ENCODE assay signal across 24 cellular contexts in the genomic region with DNA sequence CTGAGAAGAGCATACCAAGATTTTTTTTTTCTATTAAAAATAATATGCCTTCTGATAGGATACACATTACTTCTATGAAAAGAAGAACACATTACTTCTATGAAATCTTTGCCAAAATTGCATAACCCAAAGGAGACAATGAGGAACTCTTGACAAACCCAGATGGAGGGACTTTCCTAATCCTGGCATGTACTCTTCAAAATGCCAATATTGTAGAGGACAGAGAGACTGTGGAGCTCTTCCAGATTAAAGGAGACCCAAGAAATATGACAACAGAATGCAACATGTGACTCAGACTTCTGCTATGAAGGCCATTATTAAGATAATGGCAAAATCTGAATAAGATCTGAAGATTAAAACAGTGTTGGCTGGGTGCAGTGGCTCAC. TPM values are rescaled to one million over a fixed set of nuclear protein-coding genes. Genes with fewer than 3 reads are reported as not detected.
DNase-seq lines count a peak whose midpoint lies in the region; ATAC-seq and TF ChIP-seq lines count a peak whose summit lies in the region.
"Had no signal": no experiment of that assay in that cellular context is flagged by ENCODE, and none has a peak within 500 bp of the region (broad histone marks: within the 10 kb centered on the region; RNA-seq: fewer than 3 reads in every experiment).

No MANE protein-coding gene starts in this region.

- peak; percentile 27 for DNase-seq in AG20443 (ENCODE audit: low spot score)
- DNase-seq in MV-4-11 (lab: John Stamatoyannopoulos, UW): peak; percentile 83
- peak; percentile 28 for DNase-seq in choroid plexus epithelial cell (ENCODE audit: low read depth)
- DNase-seq in naive thymus-derived CD4-positive, alpha-beta T cell: no peak
- no peak for DNase-seq in stimulated activated CD8-positive, alpha-beta memory T cell treated with anti-CD3 and anti-CD28 coated beads, Interleukin-4, amount 100 ng/mL, for 48 hours
- no peak for DNase-seq in stimulated activated CD4-positive, alpha-beta T cell treated with anti-CD3 and anti-CD28 coated beads, Interleukin-4, amount 100 ng/mL, for 4 hours
- no peak for DNase-seq in NCI-H524 treated with DMSO at 0.1 percent for 48 hours (lab: John Stamatoyannopoulos, UW)
- DNase-seq: activated CD4-positive, alpha-beta T cell treated with anti-CD3 and anti-CD28 coated beads, Interleukin-2, amount 50 U/mL, for 4 hours; activated naive CD4-positive, alpha-beta T cell; amniotic stem cell; CD8-positive, alpha-beta memory T cell; DMS79; effector CD8-positive, alpha-beta T cell; KBM-7; naive B cell; NCI-H69; SHP77; stomach had no signal

- CTCF ChIA-PET in naive thymus-derived CD4-positive, alpha-beta T cell (lab: Charles Lee): no interaction called here

- H3K36me3 Mint-ChIP-seq in naive thymus-derived CD4-positive, alpha-beta T cell: no peaks in the 10 kb centered on the region
- H3K36me3 Mint-ChIP-seq: CD8-positive, alpha-beta memory T cell; memory B cell; naive B cell had no signal

- H3K9me3 ChIP-seq in naive thymus-derived CD4-positive, alpha-beta T cell (ENCODE audit: control insufficient read depth in 2 of 3, low read length in 3 of 3): no peaks in the 10 kb centered on the region
- H3K9me3 ChIP-seq: stomach, vagina had no signal

- H3K27me3 Mint-ChIP-seq in naive thymus-derived CD4-positive, alpha-beta T cell: peaks cover 0 to 10% (median 0%) of the 10 kb centered on the region in 5 donors
- H3K27me3 Mint-ChIP-seq: memory B cell had no signal

- no peak overlapping the region for H3K27ac ChIP-seq in naive thymus-derived CD4-positive, alpha-beta T cell (ENCODE audit: low read depth, low read length)
- H3K27ac ChIP-seq: stomach, vagina, VCaP had no signal

- H3K36me3 ChIP-seq in naive thymus-derived CD4-positive, alpha-beta T cell (ENCODE audit: control insufficient read depth in 2 of 3, insufficient read depth in 3 of 3, low read length in 3 of 3): no peaks in the 10 kb centered on the region
- H3K36me3 ChIP-seq: stomach, vagina had no signal

- POLR2A ChIA-PET in naive thymus-derived CD4-positive, alpha-beta T cell (lab: Charles Lee): no interaction called here

- intact Hi-C loops in naive thymus-derived CD4-positive, alpha-beta T cell (cut with micrococcal nuclease): no loop called here

- ATAC-seq in naive thymus-derived CD4-positive, alpha-beta T cell: peak; percentile 69
- no peak for ATAC-seq in GM18870 (IDR thresholded peaks at IDR 0.05; ENCODE audit: unreplicated experiment)

- H3K27me3 ChIP-seq in naive thymus-derived CD4-positive, alpha-beta T cell (ENCODE audit: control insufficient read depth in 2 of 2, insufficient read depth in 2 of 2, low read length in 2 of 2): no peaks in the 10 kb centered on the region
- H3K27me3 ChIP-seq: stomach, vagina had no signal

- no peak for TF ChIP-seq CTCF in choroid plexus epithelial cell (conservative IDR thresholded peaks at IDR 0.05; ENCODE audit: low read depth, low read length)

- H3K4me3 Mint-ChIP-seq in naive thymus-derived CD4-positive, alpha-beta T cell: no peak overlapping the region
- H3K4me3 Mint-ChIP-seq: CD8-positive, alpha-beta memory T cell; central memory CD8-positive, alpha-beta T cell; memory B cell; naive B cell had no signal

- peaks cover 0 to 18% (median 5%) of the 10 kb centered on the region in 7 donors for H3K4me1 Mint-ChIP-seq in naive thymus-derived CD4-positive, alpha-beta T cell
- H3K4me1 Mint-ChIP-seq: central memory CD8-positive, alpha-beta T cell; memory B cell; naive B cell had no signal

- H3K27ac Mint-ChIP-seq in naive thymus-derived CD4-positive, alpha-beta T cell: no peak overlapping the region
- H3K27ac Mint-ChIP-seq: CD8-positive, alpha-beta memory T cell; memory B cell; naive B cell had no signal

- H3K4me3 ChIP-seq in choroid plexus epithelial cell (ENCODE audit: low read depth, low read length): no peak overlapping the region
- no peak overlapping the region for H3K4me3 ChIP-seq in naive thymus-derived CD4-positive, alpha-beta T cell (ENCODE audit: low read length)
- H3K4me3 ChIP-seq: stomach, vagina had no signal

- H3K4me1 ChIP-seq in naive thymus-derived CD4-positive, alpha-beta T cell (ENCODE audit: control insufficient read depth in 2 of 2, insufficient read depth in 2 of 2, low read length in 2 of 2): no peaks in the 10 kb centered on the region
- H3K4me1 ChIP-seq: vagina had no signal

- H3K9me3 Mint-ChIP-seq in naive thymus-derived CD4-positive, alpha-beta T cell: peaks cover 0 to 2% (median 0%) of the 10 kb centered on the region in 11 donors
- H3K9me3 Mint-ChIP-seq: CD8-positive, alpha-beta memory T cell; central memory CD8-positive, alpha-beta T cell had no signal

RNA-seq across cellular contexts. Expression of gene SOWAHC, which starts 22.1 kb away (rescaled TPM):
- 1 to 10 TPM in 2 of 5 experiments, under 1 TPM in 3; 0.17 to 1.2 (median 0.94) TPM for total RNA-seq in naive thymus-derived CD4-positive, alpha-beta T cell
- under 1 TPM; 0.16 to 0.17 TPM for polyA plus RNA-seq in naive thymus-derived CD4-positive, alpha-beta T cell
- total RNA-seq: OCI-LY7 had no signal

RNA-seq across cellular contexts. Expression of gene SEPTIN10, which starts 22.5 kb away (rescaled TPM):
- 1 to 10 TPM in 4 of 5 experiments, under 1 TPM in 1; 0.94 to 5.9 (median 2.0) TPM for total RNA-seq in naive thymus-derived CD4-positive, alpha-beta T cell
- 1 to 10 TPM in 1 of 2 donors, under 1 TPM in 1; 0.53 to 4.2 TPM for polyA plus RNA-seq in naive thymus-derived CD4-positive, alpha-beta T cell
- total RNA-seq: OCI-LY7 had no signal

Comparison
In these comparisons a context has a peak if more than half of its experiments do, and no peak if none do; other contexts are left out.
1. DNase-seq: peak in AG20443 (single experiment), MV-4-11 (single experiment) and choroid plexus epithelial cell (single experiment); none in naive thymus-derived CD4-positive, alpha-beta T cell (0 of 9), stimulated activated CD8-positive, alpha-beta memory T cell treated with anti-CD3 and anti-CD28 coated beads, Interleukin-4, amount 100 ng/mL, for 48 hours (single experiment), stimulated activated CD4-positive, alpha-beta T cell treated with anti-CD3 and anti-CD28 coated beads, Interleukin-4, amount 100 ng/mL, for 4 hours (0 of 2) and NCI-H524 treated with DMSO at 0.1 percent for 48 hours (single experiment).